In genomic region chr15:65081270-65081669, GRCh38 we compare ENCODE assay signal across 1 cellular context.
TF ChIP-seq lines count a peak whose summit lies in the region.

No MANE protein-coding gene starts in this region.

TF ChIP-seq in HepG2, 621 proteins besides CTCF, POLR2A, EP300 and RAD21:
- no peak for TF ChIP-seq ZNF205 (CRISPR knock-in tag; IDR thresholded peaks at IDR 0.05)
- 0 out of 2 replicates have a peak, but pooled peaks have one; percentile 84 for TF ChIP-seq ZNF7 (CRISPR knock-in tag; IDR thresholded peaks at IDR 0.05)
- TF ChIP-seq ELF4 (CRISPR knock-in tag; IDR thresholded peaks at IDR 0.05; ENCODE audit: borderline replicate concordance) = no peak
- TF ChIP-seq ZC3H13 (CRISPR knock-in tag; IDR thresholded peaks at IDR 0.05) = no peak
